ENCODE assay signal across 10 cellular contexts in the genomic region with DNA sequence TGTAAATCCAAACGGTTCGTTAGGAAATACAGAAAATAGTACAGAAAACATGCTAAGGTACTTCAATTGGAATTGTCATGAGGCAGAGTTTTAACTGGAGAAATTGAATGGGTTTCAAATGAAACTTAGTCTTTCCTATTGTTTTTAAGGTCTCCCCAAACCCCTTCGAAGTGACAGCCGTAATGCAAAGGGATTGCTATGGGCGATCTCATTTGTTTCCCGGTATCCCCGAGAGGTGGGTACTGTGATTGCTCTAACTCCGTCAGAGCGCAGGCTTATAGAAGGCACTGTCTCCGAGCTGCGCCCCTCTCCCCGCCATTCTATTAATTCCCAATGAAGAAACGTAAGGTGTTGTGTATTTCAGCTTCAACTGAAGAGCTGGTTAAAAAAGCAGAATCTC. TPM values are rescaled to one million over a fixed set of nuclear protein-coding genes. Genes with fewer than 3 reads are reported as not detected.
DNase-seq lines count a peak whose midpoint lies in the region; ATAC-seq and TF ChIP-seq lines count a peak whose summit lies in the region.
"Had no signal": no experiment of that assay in that cellular context is flagged by ENCODE, and none has a peak within 500 bp of the region (broad histone marks: within the 10 kb centered on the region; RNA-seq: fewer than 3 reads in every experiment).

No MANE protein-coding gene starts in this region.

- no peak for DNase-seq in activated CD4-positive, alpha-beta T cell treated with anti-CD3 and anti-CD28 coated beads, Interleukin-2, amount 10 ng/mL, durations not matched to agents 7 days and 5 days
- DNase-seq in activated CD4-positive, alpha-beta T cell treated with anti-CD3 and anti-CD28 coated beads for 4 hours, result no peak
- DNase-seq in T-cell, result no peak
- DNase-seq in fibroblast of villous mesenchyme (ENCODE audit: low read depth), result no peak
- no peak for DNase-seq in skeletal muscle cell (ENCODE audit: low read depth)
- no peak for DNase-seq in mucosa of descending colon

- no peaks in the 10 kb centered on the region for H3K9me3 Mint-ChIP-seq in activated CD4-positive, alpha-beta T cell treated with anti-CD3 and anti-CD28 coated beads, Interleukin-2, amount 10 ng/mL, durations not matched to agents 7 days and 5 days
- H3K9me3 Mint-ChIP-seq in T-cell, result no peaks in the 10 kb centered on the region

- no peak for TF ChIP-seq CTCF in fibroblast of villous mesenchyme (IDR thresholded peaks at IDR 0.05; ENCODE audit: insufficient read depth, low read depth, low read length)
- TF ChIP-seq CTCF in mucosa of descending colon (IDR thresholded peaks at IDR 0.05), result no peak

- peaks cover 64% of the 10 kb centered on the region for H3K4me1 Mint-ChIP-seq in activated CD4-positive, alpha-beta T cell treated with anti-CD3 and anti-CD28 coated beads, Interleukin-2, amount 10 ng/mL, durations not matched to agents 7 days and 5 days
- peaks cover 43 to 50% (median 46%) of the 10 kb centered on the region in 3 donors for H3K4me1 Mint-ChIP-seq in T-cell

- H3K4me3 ChIP-seq in fibroblast of villous mesenchyme (ENCODE audit: low read depth, low read length) (peak overlapping the region; percentile 51), skeletal muscle cell (ENCODE audit: low read depth, low read length) (peak overlapping the region; percentile 52), mucosa of descending colon (no peak overlapping the region)

- intact Hi-C loops in mucosa of descending colon (cut with DNase I, micrococcal nuclease), result no loop called here

- CTCF ChIA-PET in activated CD4-positive, alpha-beta T cell treated with anti-CD3 and anti-CD28 coated beads, Interleukin-2, amount 10 ng/mL, durations not matched to agents 7 days and 5 days (lab: Charles Lee), result interaction anchor here (0.6 to 3.6 kb wide), 10 partner anchors 9 to 327 kb away, joined by 3 to 26 read pairs (median 4); a partner anchor contains a TSS
- CTCF ChIA-PET in T-cell (lab: Charles Lee), result interaction anchor here (0.5 to 1.3 kb wide), 5 partner anchors 8 to 327 kb away, joined by 3 to 13 read pairs (median 6); a partner anchor contains a TSS

- peaks cover 5% of the 10 kb centered on the region for H3K4me1 ChIP-seq in mucosa of descending colon (ENCODE audit: low read depth)
- H3K4me1 ChIP-seq: pancreas had no signal

- H3K36me3 ChIP-seq in mucosa of descending colon (ENCODE audit: low read depth), result no peaks in the 10 kb centered on the region
- H3K36me3 ChIP-seq: pancreas had no signal

- H3K9me3 ChIP-seq in mucosa of descending colon, result no peaks in the 10 kb centered on the region
- H3K9me3 ChIP-seq: pancreas had no signal

- peaks cover 13% of the 10 kb centered on the region for H3K27me3 Mint-ChIP-seq in activated CD4-positive, alpha-beta T cell treated with anti-CD3 and anti-CD28 coated beads, Interleukin-2, amount 10 ng/mL, durations not matched to agents 7 days and 5 days
- peaks cover 14 to 21% of the 10 kb centered on the region in 2 donors for H3K27me3 Mint-ChIP-seq in T-cell

- peak overlapping the region; percentile 93 for H3K27ac Mint-ChIP-seq in activated CD4-positive, alpha-beta T cell treated with anti-CD3 and anti-CD28 coated beads, Interleukin-2, amount 10 ng/mL, durations not matched to agents 7 days and 5 days
- peak overlapping the region; percentile 79 to 85 for H3K27ac Mint-ChIP-seq in T-cell

- POLR2A ChIA-PET in activated CD4-positive, alpha-beta T cell treated with anti-CD3 and anti-CD28 coated beads, Interleukin-2, amount 10 ng/mL, durations not matched to agents 7 days and 5 days (lab: Charles Lee), result interaction anchor here (0.6 to 1.7 kb wide), 6 partner anchors 8 to 959 kb away, joined by 3 to 10 read pairs (median 6); a partner anchor contains a TSS
- POLR2A ChIA-PET in T-cell (lab: Charles Lee), result interaction anchor here in 1 of 2 donors (0.7 kb wide), 1 partner anchor 360 kb away, joined by 3 read pairs; no protein-coding TSS in a partner anchor

- H3K4me3 Mint-ChIP-seq in activated CD4-positive, alpha-beta T cell treated with anti-CD3 and anti-CD28 coated beads, Interleukin-2, amount 10 ng/mL, durations not matched to agents 7 days and 5 days, result peak overlapping the region; percentile 95
- peak overlapping the region; percentile 76 to 83 (median 82) for H3K4me3 Mint-ChIP-seq in T-cell

- H3K36me3 Mint-ChIP-seq in activated CD4-positive, alpha-beta T cell treated with anti-CD3 and anti-CD28 coated beads, Interleukin-2, amount 10 ng/mL, durations not matched to agents 7 days and 5 days (ENCODE audit: low read depth), result peaks cover 15% of the 10 kb centered on the region
- H3K36me3 Mint-ChIP-seq in T-cell, result no peaks in the 10 kb centered on the region

- ATAC-seq in T-cell (replicated peaks in 1 of 4) (no peak), GM19463 (IDR thresholded peaks at IDR 0.05; ENCODE audit: unreplicated experiment) (no peak), mucosa of descending colon (no peak), HG03457 (IDR thresholded peaks at IDR 0.05; ENCODE audit: unreplicated experiment) (no peak)

RNA-seq across cellular contexts. Expression of a gene that starts 22.0 kb away (rescaled TPM):
- 100 to 1,000 TPM; 110 to 132 TPM for total RNA-seq in activated CD4-positive, alpha-beta T cell treated with anti-CD3 and anti-CD28 coated beads, Interleukin-2, amount 10 ng/mL, durations not matched to agents 7 days and 5 days
- total RNA-seq in T-cell, result 100 to 1,000 TPM in 2 of 5 donors, 10 to 100 TPM in 3; 59.6 to 105 (median 94.9) TPM
- 41.9 and 57.3 TPM in 2 replicates for total RNA-seq in fibroblast of villous mesenchyme
- total RNA-seq in mucosa of descending colon, result 10 to 100 TPM; 67.7 to 84.0 (median 68.4) TPM

RNA-seq across cellular contexts. Expression of a gene that starts 48.5 kb away (rescaled TPM):
- total RNA-seq in activated CD4-positive, alpha-beta T cell treated with anti-CD3 and anti-CD28 coated beads, Interleukin-2, amount 10 ng/mL, durations not matched to agents 7 days and 5 days, result under 1 TPM; 0.73 to 0.99 TPM
- total RNA-seq in T-cell (1 to 10 TPM in 4 of 5 donors, under 1 TPM in 1; 0.90 to 4.7 (median 1.7) TPM), fibroblast of villous mesenchyme (under 0.01 and 0.43 TPM in 2 replicates), mucosa of descending colon (under 1 TPM in 2 of 3 donors, not detected in 1; 0.39 to 0.76 TPM)
- total RNA-seq: M059J had no signal

RNA-seq across cellular contexts. Expression of a gene that starts 58.5 kb away (rescaled TPM):
- total RNA-seq in activated CD4-positive, alpha-beta T cell treated with anti-CD3 and anti-CD28 coated beads, Interleukin-2, amount 10 ng/mL, durations not matched to agents 7 days and 5 days, result 10 to 100 TPM; 54.4 to 62.4 TPM
- total RNA-seq in T-cell, result 10 to 100 TPM; 36.4 to 66.6 (median 61.7) TPM
- 20.7 and 21.9 TPM in 2 replicates for total RNA-seq in fibroblast of villous mesenchyme
- 10 to 100 TPM; 32.1 to 40.4 (median 35.0) TPM for total RNA-seq in mucosa of descending colon
